In genomic region chr9:21160178-21160577, GRCh38 we compare ENCODE assay signal across 10 cellular contexts. TPM values are rescaled to one million over a fixed set of nuclear protein-coding genes. Genes with fewer than 3 reads are reported as not detected.
DNase-seq lines count a peak whose midpoint lies in the region; ATAC-seq, FAIRE-seq and TF ChIP-seq lines count a peak whose summit lies in the region.
"Had no signal": no experiment of that assay in that cellular context is flagged by ENCODE, and none has a peak within 500 bp of the region (broad histone marks: within the 10 kb centered on the region; RNA-seq: fewer than 3 reads in every experiment).

No MANE protein-coding gene starts in this region.

- CTCF ChIA-PET in activated CD8-positive, alpha-beta T cell treated with anti-CD3 and anti-CD28 coated beads for 36 hours (lab: Charles Lee) = interaction anchor here (0.9 to 2.1 kb wide), 5 partner anchors 9 to 49 kb away, joined by 3 to 10 read pairs (median 3); no protein-coding TSS in a partner anchor

- H3K4me1 Mint-ChIP-seq in activated CD8-positive, alpha-beta T cell treated with anti-CD3 and anti-CD28 coated beads for 36 hours (ENCODE audit: low read depth) = peaks cover 28% of the 10 kb centered on the region
- peaks cover 32% of the 10 kb centered on the region for H3K4me1 Mint-ChIP-seq in activated T-cell treated with anti-CD3 and anti-CD28 coated beads, Interleukin-2, amount 50 U/mL, for 24 hours (ENCODE audit: low read depth)

- no peak overlapping the region for H3K4me3 Mint-ChIP-seq in activated CD8-positive, alpha-beta T cell treated with anti-CD3 and anti-CD28 coated beads for 36 hours
- no peak overlapping the region for H3K4me3 Mint-ChIP-seq in activated T-cell treated with anti-CD3 and anti-CD28 coated beads, Interleukin-2, amount 50 U/mL, for 24 hours
- H3K4me3 Mint-ChIP-seq: B cell had no signal

- FAIRE-seq in HTR-8/SVneo (lab: Jason Lieb, UNC) = no peak
- FAIRE-seq: islet of Langerhans had no signal

- intact Hi-C loops in activated CD8-positive, alpha-beta T cell treated with anti-CD3 and anti-CD28 coated beads for 36 hours (cut with micrococcal nuclease) = no loop called here

- H3K9me3 Mint-ChIP-seq in activated CD8-positive, alpha-beta T cell treated with anti-CD3 and anti-CD28 coated beads for 36 hours = no peaks in the 10 kb centered on the region
- no peaks in the 10 kb centered on the region for H3K9me3 Mint-ChIP-seq in activated T-cell treated with anti-CD3 and anti-CD28 coated beads, Interleukin-2, amount 50 U/mL, for 24 hours

- DNase-seq in activated gamma-delta T cell treated with Interleukin-2 at 50 U/mL for 16 hours = peak; percentile 17
- DNase-seq in activated gamma-delta T cell (lab: John Stamatoyannopoulos, UW) = no peak
- DNase-seq in activated CD8-positive, alpha-beta T cell treated with anti-CD3 and anti-CD28 coated beads for 36 hours = peak; percentile 66
- peak; percentile 7 to 24 for DNase-seq in stimulated activated CD8-positive, alpha-beta memory T cell treated with anti-CD3 and anti-CD28 coated beads, Interleukin-7, amount 100 ng/mL, for 4 hours (ENCODE audit: low read depth in 2 of 2)
- DNase-seq in HTR-8/SVneo (ENCODE audit: insufficient read length, low spot score) = no peak
- DNase-seq in NCI-H345 (lab: John Stamatoyannopoulos, UW) = no peak
- DNase-seq in activated T-cell treated with anti-CD3 and anti-CD28 coated beads, Interleukin-2, amount 50 U/mL, for 24 hours = no peak

- no peaks in the 10 kb centered on the region for H3K36me3 Mint-ChIP-seq in activated CD8-positive, alpha-beta T cell treated with anti-CD3 and anti-CD28 coated beads for 36 hours (ENCODE audit: low read depth)
- H3K36me3 Mint-ChIP-seq in activated T-cell treated with anti-CD3 and anti-CD28 coated beads, Interleukin-2, amount 50 U/mL, for 24 hours (ENCODE audit: low read depth) = no peaks in the 10 kb centered on the region

- no peaks in the 10 kb centered on the region for H3K27me3 Mint-ChIP-seq in activated CD8-positive, alpha-beta T cell treated with anti-CD3 and anti-CD28 coated beads for 36 hours
- H3K27me3 Mint-ChIP-seq in activated T-cell treated with anti-CD3 and anti-CD28 coated beads, Interleukin-2, amount 50 U/mL, for 24 hours = no peaks in the 10 kb centered on the region

- POLR2A ChIA-PET in activated CD8-positive, alpha-beta T cell treated with anti-CD3 and anti-CD28 coated beads for 36 hours (lab: Charles Lee) = no interaction called here

- ATAC-seq in HG03097 (IDR thresholded peaks at IDR 0.05; ENCODE audit: low FRiP score, unreplicated experiment) = peak; percentile 89
- ATAC-seq in activated CD8-positive, alpha-beta T cell treated with anti-CD3 and anti-CD28 coated beads for 36 hours = peak; percentile 61

- H3K27ac Mint-ChIP-seq in activated CD8-positive, alpha-beta T cell treated with anti-CD3 and anti-CD28 coated beads for 36 hours = no peak overlapping the region
- H3K27ac Mint-ChIP-seq in activated T-cell treated with anti-CD3 and anti-CD28 coated beads, Interleukin-2, amount 50 U/mL, for 24 hours = no peak overlapping the region
- H3K27ac Mint-ChIP-seq: B cell had no signal

- no peak for TF ChIP-seq CTCF in activated CD8-positive, alpha-beta T cell treated with anti-CD3 and anti-CD28 coated beads for 36 hours (IDR thresholded peaks at IDR 0.05)

RNA-seq across cellular contexts. Expression of gene IFNA21, which starts 6.3 kb away (rescaled TPM):
- not detected for total RNA-seq in activated CD8-positive, alpha-beta T cell treated with anti-CD3 and anti-CD28 coated beads for 36 hours
- total RNA-seq: B cell had no signal

RNA-seq across cellular contexts. Expression of gene IFNW1, which starts 18.5 kb away (rescaled TPM):
- total RNA-seq in activated CD8-positive, alpha-beta T cell treated with anti-CD3 and anti-CD28 coated beads for 36 hours = not detected
- total RNA-seq: B cell had no signal

RNA-seq across cellular contexts. Expression of gene IFNA4, which starts 27.2 kb away (rescaled TPM):
- total RNA-seq in activated CD8-positive, alpha-beta T cell treated with anti-CD3 and anti-CD28 coated beads for 36 hours = not detected
- total RNA-seq: B cell had no signal

RNA-seq across cellular contexts. Expression of gene IFNA7, which starts 41.8 kb away (rescaled TPM):
- total RNA-seq in activated CD8-positive, alpha-beta T cell treated with anti-CD3 and anti-CD28 coated beads for 36 hours = not detected
- total RNA-seq: B cell had no signal

RNA-seq across cellular contexts. Expression of gene IFNA10, which starts 46.8 kb away (rescaled TPM):
- not detected for total RNA-seq in activated CD8-positive, alpha-beta T cell treated with anti-CD3 and anti-CD28 coated beads for 36 hours
- total RNA-seq: B cell had no signal

Comparison
In these comparisons a context has a peak if more than half of its experiments do, and no peak if none do; other contexts are left out.
1. DNase-seq: peak in activated gamma-delta T cell treated with Interleukin-2 at 50 U/mL for 16 hours (single experiment), activated CD8-positive, alpha-beta T cell treated with anti-CD3 and anti-CD28 coated beads for 36 hours (single experiment) and stimulated activated CD8-positive, alpha-beta memory T cell treated with anti-CD3 and anti-CD28 coated beads, Interleukin-7, amount 100 ng/mL, for 4 hours (2 of 2); none in activated gamma-delta T cell (single experiment), HTR-8/SVneo (single experiment), NCI-H345 (single experiment) and activated T-cell treated with anti-CD3 and anti-CD28 coated beads, Interleukin-2, amount 50 U/mL, for 24 hours (single experiment).